Comparison of ENCODE assay signal across 17 cellular contexts in the genomic region with DNA sequence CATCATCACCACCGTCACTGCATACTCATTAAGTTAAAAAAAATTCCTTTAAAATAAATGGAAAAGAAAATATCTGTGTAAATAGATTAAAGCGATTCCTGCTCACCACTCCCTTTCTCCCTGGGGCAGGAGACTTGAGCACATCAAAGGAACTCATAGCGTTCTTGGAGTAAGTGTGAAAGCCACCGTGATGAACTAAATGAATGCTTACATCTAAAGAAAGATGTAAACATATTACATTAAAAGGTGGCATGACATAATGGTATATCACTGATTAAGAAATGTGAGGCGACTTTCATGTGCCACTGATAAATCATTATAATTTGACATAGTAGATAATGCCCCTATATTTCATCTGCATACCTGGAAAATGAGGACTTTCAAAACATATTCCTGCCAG.
DNase-seq lines count a peak whose midpoint lies in the region; ATAC-seq and TF ChIP-seq lines count a peak whose summit lies in the region.
"Had no signal": no experiment of that assay in that cellular context is flagged by ENCODE, and none has a peak within 500 bp of the region (broad histone marks: within the 10 kb centered on the region; RNA-seq: fewer than 3 reads in every experiment).

No MANE protein-coding gene starts in this region.

- no peaks in the 10 kb centered on the region for H3K27me3 Mint-ChIP-seq in endothelial cell (ENCODE audit: unreplicated experiment)
- H3K27me3 Mint-ChIP-seq: B cell; CD4-positive, alpha-beta T cell had no signal

- intact Hi-C loops in left ventricle myocardium inferior (cut with micrococcal nuclease) (no loop called here), left cardiac atrium (cut with DNase I) (no loop called here), uterus (cut with DNase I; ENCODE audit: low total_unique reads) (no loop called here)

- TF ChIP-seq EP300 in suprapubic skin (IDR thresholded peaks at IDR 0.05), result no peak

- H3K36me3 Mint-ChIP-seq in endothelial cell (ENCODE audit: low read depth, unreplicated experiment), result peaks cover 3% of the 10 kb centered on the region
- H3K36me3 Mint-ChIP-seq: CD8-positive, alpha-beta T cell had no signal

- no peak overlapping the region for H3K4me3 Mint-ChIP-seq in endothelial cell (ENCODE audit: unreplicated experiment)
- H3K4me3 Mint-ChIP-seq: B cell; CD4-positive, alpha-beta T cell; CD8-positive, alpha-beta T cell had no signal

- no peaks in the 10 kb centered on the region for H3K9me3 Mint-ChIP-seq in endothelial cell (ENCODE audit: unreplicated experiment)
- H3K9me3 Mint-ChIP-seq: CD4-positive, alpha-beta T cell; CD8-positive, alpha-beta T cell had no signal

- H3K27ac ChIP-seq in left ventricle myocardium inferior (replicated peaks) (peak overlapping the region; percentile 68), uterus (peak overlapping the region; percentile 34 to 45), suprapubic skin (no peak overlapping the region)
- H3K27ac ChIP-seq: 22Rv1; A549; BLaER1 treated with 17β-estradiol and CSF1 and Interleukin-3, amounts not matched to agents 10 nM and 100 nM; C4-2B had no signal

- no peaks in the 10 kb centered on the region for H3K4me1 Mint-ChIP-seq in endothelial cell (ENCODE audit: unreplicated experiment)
- H3K4me1 Mint-ChIP-seq: B cell had no signal

- no peak for ATAC-seq in left cardiac atrium
- ATAC-seq: A549; CD8-positive, alpha-beta T cell had no signal

- peaks cover 16% of the 10 kb centered on the region for H3K4me1 ChIP-seq in left ventricle myocardium inferior
- H3K4me1 ChIP-seq in uterus, result peaks cover 0 to 11% of the 10 kb centered on the region in 2 donors
- no peaks in the 10 kb centered on the region for H3K4me1 ChIP-seq in suprapubic skin
- H3K4me1 ChIP-seq: A549, Caco-2 had no signal

- DNase-seq in left ventricle myocardium inferior (no peak), left cardiac atrium (no peak), uterus (no peak), suprapubic skin (ENCODE audit: low spot score in 2 of 2) (no peak), endothelial cell (ENCODE audit: low spot score) (no peak)
- DNase-seq: AML-193; Caco-2; Calu3; CD4-positive, alpha-beta T cell; CD8-positive, alpha-beta T cell; DMS79 treated with DMSO at 0.1 percent for 48 hours; GF-D8 had no signal

- H3K36me3 ChIP-seq in left ventricle myocardium inferior (no peaks in the 10 kb centered on the region), uterus (no peaks in the 10 kb centered on the region), suprapubic skin (no peaks in the 10 kb centered on the region)

- no peak for TF ChIP-seq POLR2A in uterus (IDR thresholded peaks at IDR 0.05)
- TF ChIP-seq POLR2A in suprapubic skin (IDR thresholded peaks at IDR 0.05), result no peak

- no peak overlapping the region for H3K27ac Mint-ChIP-seq in endothelial cell (ENCODE audit: unreplicated experiment)
- H3K27ac Mint-ChIP-seq: B cell; CD4-positive, alpha-beta T cell; CD8-positive, alpha-beta T cell had no signal

- TF ChIP-seq CTCF in left ventricle myocardium inferior (IDR thresholded peaks at IDR 0.05; ENCODE audit: borderline replicate concordance) (no peak), uterus (IDR thresholded peaks at IDR 0.05) (no peak), suprapubic skin (IDR thresholded peaks at IDR 0.05) (no peak), endothelial cell (IDR thresholded peaks at IDR 0.05; ENCODE audit: unreplicated experiment) (no peak)

- 57% methylated on average over 5 of the region's 5 CpGs for WGBS in suprapubic skin

- peaks cover 7% of the 10 kb centered on the region for H3K9me3 ChIP-seq in left ventricle myocardium inferior (replicated peaks)
- H3K9me3 ChIP-seq in uterus, result no peaks in the 10 kb centered on the region
- no peaks in the 10 kb centered on the region for H3K9me3 ChIP-seq in suprapubic skin
- H3K9me3 ChIP-seq: A549; BLaER1 treated with 17β-estradiol and CSF1 and Interleukin-3, amounts not matched to agents 10 nM and 100 nM; Caco-2 had no signal

- no peaks in the 10 kb centered on the region for H3K27me3 ChIP-seq in left ventricle myocardium inferior (ENCODE audit: low read depth)
- H3K27me3 ChIP-seq in uterus, result no peaks in the 10 kb centered on the region
- no peaks in the 10 kb centered on the region for H3K27me3 ChIP-seq in suprapubic skin
- H3K27me3 ChIP-seq: BLaER1 treated with 17β-estradiol and CSF1 and Interleukin-3, amounts not matched to agents 10 nM and 100 nM had no signal

- H3K4me3 ChIP-seq in left ventricle myocardium inferior, result no peak overlapping the region
- no peak overlapping the region for H3K4me3 ChIP-seq in uterus
- no peak overlapping the region for H3K4me3 ChIP-seq in suprapubic skin
- H3K4me3 ChIP-seq: A549; BLaER1 treated with 17β-estradiol and CSF1 and Interleukin-3, amounts not matched to agents 10 nM and 100 nM had no signal
